Comparison of ENCODE assay signal across 1 cellular context in genomic region chr19:35903550-35904179, GRCh38.
A peak's percentile ranks its signal among the peaks of the same experiment; 100 is the strongest.
TF ChIP-seq lines count a peak whose summit lies in the region.

No MANE protein-coding gene starts in this region.

TF ChIP-seq in GM12878, 131 proteins besides CTCF, POLR2A, EP300 and RAD21 (continues in another document):
- peak; percentile 90 for TF ChIP-seq RUNX3 (IDR thresholded peaks at IDR 0.05; ENCODE audit: low read length)
- no peak for TF ChIP-seq RBBP5 (conservative IDR thresholded peaks at IDR 0.05)
- TF ChIP-seq SUPT20H (IDR thresholded peaks at IDR 0.05; ENCODE audit: borderline replicate concordance, control insufficient read depth, low read depth, low read length) = no peak
- no peak for TF ChIP-seq SREBF1 (IDR thresholded peaks at IDR 0.05; ENCODE audit: low read length)
- peak; percentile 63 for TF ChIP-seq KLF5 (IDR thresholded peaks at IDR 0.05; ENCODE audit: partially characterized antibody)
- peak; percentile 71 for TF ChIP-seq CBFB (IDR thresholded peaks at IDR 0.05; ENCODE audit: low read depth)
- TF ChIP-seq, protein P1, sequence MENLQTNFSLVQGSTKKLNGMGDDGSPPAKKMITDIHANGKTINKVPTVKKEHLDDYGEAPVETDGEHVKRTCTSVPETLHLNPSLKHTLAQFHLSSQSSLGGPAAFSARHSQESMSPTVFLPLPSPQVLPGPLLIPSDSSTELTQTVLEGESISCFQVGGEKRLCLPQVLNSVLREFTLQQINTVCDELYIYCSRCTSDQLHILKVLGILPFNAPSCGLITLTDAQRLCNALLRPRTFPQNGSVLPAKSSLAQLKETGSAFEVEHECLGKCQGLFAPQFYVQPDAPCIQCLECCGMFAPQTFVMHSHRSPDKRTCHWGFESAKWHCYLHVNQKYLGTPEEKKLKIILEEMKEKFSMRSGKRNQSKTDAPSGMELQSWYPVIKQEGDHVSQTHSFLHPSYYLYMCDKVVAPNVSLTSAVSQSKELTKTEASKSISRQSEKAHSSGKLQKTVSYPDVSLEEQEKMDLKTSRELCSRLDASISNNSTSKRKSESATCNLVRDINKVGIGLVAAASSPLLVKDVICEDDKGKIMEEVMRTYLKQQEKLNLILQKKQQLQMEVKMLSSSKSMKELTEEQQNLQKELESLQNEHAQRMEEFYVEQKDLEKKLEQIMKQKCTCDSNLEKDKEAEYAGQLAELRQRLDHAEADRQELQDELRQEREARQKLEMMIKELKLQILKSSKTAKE (IDR thresholded peaks at IDR 0.05; ENCODE audit: low read depth, poor library complexity, severe bottlenecking) = no peak
- no peak; the same call in 1 of the 2 replicates for TF ChIP-seq CBX5 (IDR thresholded peaks at IDR 0.05; ENCODE audit: low read depth)
- no peak for TF ChIP-seq WRNIP1 (IDR thresholded peaks at IDR 0.05; ENCODE audit: borderline replicate concordance, low read depth, low read length)
- peak; percentile 86 for TF ChIP-seq MXI1 (IDR thresholded peaks at IDR 0.05; ENCODE audit: low read depth, low read length)
- TF ChIP-seq LARP7 (IDR thresholded peaks at IDR 0.05) = no peak; the same call in 1 of the 2 replicates
- TF ChIP-seq DPF2 (IDR thresholded peaks at IDR 0.05) = peak; percentile 86
- TF ChIP-seq JUND (IDR thresholded peaks at IDR 0.05; ENCODE audit: low read depth, low read length) = 0 out of 2 replicates have a peak, but pooled peaks have one; percentile 23
- no peak for TF ChIP-seq PRDM15 (CRISPR knock-in tag; IDR thresholded peaks at IDR 0.05)
- TF ChIP-seq CHD2 (IDR thresholded peaks at IDR 0.05; ENCODE audit: borderline replicate concordance, low read depth, low read length) = peak; percentile 72; the same call in 1 of the 2 replicates
- peak; percentile 90 for TF ChIP-seq GATAD2B (conservative IDR thresholded peaks at IDR 0.05; ENCODE audit: low read depth)
- TF ChIP-seq NBN (IDR thresholded peaks at IDR 0.05) = peak; percentile 92
- TF ChIP-seq BCL11A (IDR thresholded peaks at IDR 0.05; ENCODE audit: low read depth, low read length) = 0 out of 2 replicates have a peak, but pooled peaks have one; percentile 14
- TF ChIP-seq ZBTB4 (CRISPR knock-in tag; IDR thresholded peaks at IDR 0.05) = no peak
- TF ChIP-seq NR2C1 (IDR thresholded peaks at IDR 0.05) = peak; percentile 47
- TF ChIP-seq, protein P2, sequence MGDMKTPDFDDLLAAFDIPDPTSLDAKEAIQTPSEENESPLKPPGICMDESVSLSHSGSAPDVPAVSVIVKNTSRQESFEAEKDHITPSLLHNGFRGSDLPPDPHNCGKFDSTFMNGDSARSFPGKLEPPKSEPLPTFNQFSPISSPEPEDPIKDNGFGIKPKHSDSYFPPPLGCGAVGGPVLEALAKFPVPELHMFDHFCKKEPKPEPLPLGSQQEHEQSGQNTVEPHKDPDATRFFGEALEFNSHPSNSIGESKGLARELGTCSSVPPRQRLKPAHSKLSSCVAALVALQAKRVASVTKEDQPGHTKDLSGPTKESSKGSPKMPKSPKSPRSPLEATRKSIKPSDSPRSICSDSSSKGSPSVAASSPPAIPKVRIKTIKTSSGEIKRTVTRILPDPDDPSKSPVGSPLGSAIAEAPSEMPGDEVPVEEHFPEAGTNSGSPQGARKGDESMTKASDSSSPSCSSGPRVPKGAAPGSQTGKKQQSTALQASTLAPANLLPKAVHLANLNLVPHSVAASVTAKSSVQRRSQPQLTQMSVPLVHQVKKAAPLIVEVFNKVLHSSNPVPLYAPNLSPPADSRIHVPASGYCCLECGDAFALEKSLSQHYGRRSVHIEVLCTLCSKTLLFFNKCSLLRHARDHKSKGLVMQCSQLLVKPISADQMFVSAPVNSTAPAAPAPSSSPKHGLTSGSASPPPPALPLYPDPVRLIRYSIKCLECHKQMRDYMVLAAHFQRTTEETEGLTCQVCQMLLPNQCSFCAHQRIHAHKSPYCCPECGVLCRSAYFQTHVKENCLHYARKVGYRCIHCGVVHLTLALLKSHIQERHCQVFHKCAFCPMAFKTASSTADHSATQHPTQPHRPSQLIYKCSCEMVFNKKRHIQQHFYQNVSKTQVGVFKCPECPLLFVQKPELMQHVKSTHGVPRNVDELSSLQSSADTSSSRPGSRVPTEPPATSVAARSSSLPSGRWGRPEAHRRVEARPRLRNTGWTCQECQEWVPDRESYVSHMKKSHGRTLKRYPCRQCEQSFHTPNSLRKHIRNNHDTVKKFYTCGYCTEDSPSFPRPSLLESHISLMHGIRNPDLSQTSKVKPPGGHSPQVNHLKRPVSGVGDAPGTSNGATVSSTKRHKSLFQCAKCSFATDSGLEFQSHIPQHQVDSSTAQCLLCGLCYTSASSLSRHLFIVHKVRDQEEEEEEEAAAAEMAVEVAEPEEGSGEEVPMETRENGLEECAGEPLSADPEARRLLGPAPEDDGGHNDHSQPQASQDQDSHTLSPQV (IDR thresholded peaks at IDR 0.05) = peak; percentile 92
- TF ChIP-seq RELB (IDR thresholded peaks at IDR 0.05; ENCODE audit: low read depth) = peak; percentile 91
- no peak for TF ChIP-seq E2F8 (IDR thresholded peaks at IDR 0.05; ENCODE audit: low read depth, partially characterized antibody)
- no peak for TF ChIP-seq SMC3 (IDR thresholded peaks at IDR 0.05; ENCODE audit: borderline replicate concordance, low read length)
- peak; percentile 94 to 95 for TF ChIP-seq IKZF2 (IDR thresholded peaks at IDR 0.05)
- TF ChIP-seq ASH2L (IDR thresholded peaks at IDR 0.05; ENCODE audit: borderline replicate concordance, low read depth) = no peak
- TF ChIP-seq KDM1A (IDR thresholded peaks at IDR 0.05; ENCODE audit: borderline replicate concordance) = no peak
- TF ChIP-seq PML (IDR thresholded peaks at IDR 0.05; ENCODE audit: low read length) = 0 out of 2 replicates have a peak, but pooled peaks have one; percentile 76
- TF ChIP-seq NFXL1 (IDR thresholded peaks at IDR 0.05; ENCODE audit: borderline replicate concordance) = no peak
- TF ChIP-seq, protein P3, sequence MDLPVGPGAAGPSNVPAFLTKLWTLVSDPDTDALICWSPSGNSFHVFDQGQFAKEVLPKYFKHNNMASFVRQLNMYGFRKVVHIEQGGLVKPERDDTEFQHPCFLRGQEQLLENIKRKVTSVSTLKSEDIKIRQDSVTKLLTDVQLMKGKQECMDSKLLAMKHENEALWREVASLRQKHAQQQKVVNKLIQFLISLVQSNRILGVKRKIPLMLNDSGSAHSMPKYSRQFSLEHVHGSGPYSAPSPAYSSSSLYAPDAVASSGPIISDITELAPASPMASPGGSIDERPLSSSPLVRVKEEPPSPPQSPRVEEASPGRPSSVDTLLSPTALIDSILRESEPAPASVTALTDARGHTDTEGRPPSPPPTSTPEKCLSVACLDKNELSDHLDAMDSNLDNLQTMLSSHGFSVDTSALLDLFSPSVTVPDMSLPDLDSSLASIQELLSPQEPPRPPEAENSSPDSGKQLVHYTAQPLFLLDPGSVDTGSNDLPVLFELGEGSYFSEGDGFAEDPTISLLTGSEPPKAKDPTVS (IDR thresholded peaks at IDR 0.05; ENCODE audit: low read depth, low read length) = no peak
- no peak for TF ChIP-seq ZZZ3 (IDR thresholded peaks at IDR 0.05; ENCODE audit: control insufficient read depth, insufficient read length, low read depth)
- TF ChIP-seq SREBF2 (IDR thresholded peaks at IDR 0.05; ENCODE audit: low read length) = no peak
- TF ChIP-seq BCLAF1 (IDR thresholded peaks at IDR 0.05) = no peak
- TF ChIP-seq ZBED1 (IDR thresholded peaks at IDR 0.05; ENCODE audit: borderline replicate concordance) = 0 out of 2 replicates have a peak, but pooled peaks have one; percentile 37
- peak; percentile 73; the same call in 1 of the 3 replicates for TF ChIP-seq POU2F2 (IDR thresholded peaks at IDR 0.05; ENCODE audit: borderline replicate concordance, low read depth, low read length)
- peak; percentile 57; the same call in 1 of the 2 replicates for TF ChIP-seq FOXM1 (IDR thresholded peaks at IDR 0.05; ENCODE audit: low read depth, low read length)
